Comparison of ENCODE assay signal across 20 cellular contexts in the genomic region with DNA sequence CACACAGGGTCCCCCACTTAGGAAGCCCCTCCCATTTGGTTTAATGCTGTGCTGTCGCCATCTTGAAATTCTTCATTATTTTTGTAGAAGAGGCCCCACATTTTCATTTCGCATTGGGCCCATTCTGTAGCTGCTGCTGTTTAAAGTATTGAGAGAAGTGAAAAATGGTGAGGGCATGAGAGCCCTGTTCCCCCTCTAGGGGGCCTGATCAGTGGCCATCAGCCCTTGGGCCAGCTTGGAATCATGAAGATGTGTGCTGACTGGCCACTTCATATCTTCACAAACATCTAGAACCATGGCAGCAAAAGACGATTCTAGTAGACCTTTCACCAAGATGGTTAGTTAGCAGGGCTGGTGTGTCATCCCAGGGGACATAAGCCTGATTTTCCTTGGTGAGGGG. TPM values are rescaled to one million over a fixed set of nuclear protein-coding genes. Genes with fewer than 3 reads are reported as not detected.
DNase-seq lines count a peak whose midpoint lies in the region; ATAC-seq and TF ChIP-seq lines count a peak whose summit lies in the region.
"Had no signal": no experiment of that assay in that cellular context is flagged by ENCODE, and none has a peak within 500 bp of the region (broad histone marks: within the 10 kb centered on the region; RNA-seq: fewer than 3 reads in every experiment).

No MANE protein-coding gene starts in this region.

- H2AFZ ChIP-seq in Karpas-422 (ENCODE audit: low read length) = no peak overlapping the region

- peaks cover 57% of the 10 kb centered on the region for H3K79me2 ChIP-seq in Karpas-422 (ENCODE audit: low read length)

- no peaks in the 10 kb centered on the region for H3K27me3 ChIP-seq in Karpas-422 (ENCODE audit: low read length)
- H3K27me3 ChIP-seq: colonic mucosa had no signal

- no peak overlapping the region for H3K4me3 ChIP-seq in Karpas-422 (ENCODE audit: low read length)
- H3K4me3 ChIP-seq: A549, colonic mucosa, psoas muscle, SK-N-MC had no signal

- H3K4me2 ChIP-seq in Karpas-422 (ENCODE audit: low read depth, low read length, poor library complexity, severe bottlenecking) = no peak overlapping the region
- H3K4me2 ChIP-seq: A549 had no signal

- TF ChIP-seq CTCF in activated CD8-positive, alpha-beta T cell treated with anti-CD3 and anti-CD28 coated beads for 36 hours (IDR thresholded peaks at IDR 0.05) = no peak
- peak; percentile 11 for TF ChIP-seq CTCF in chondrocyte (IDR thresholded peaks at IDR 0.05)

- no peaks in the 10 kb centered on the region for H3K27me3 Mint-ChIP-seq in activated CD8-positive, alpha-beta T cell treated with anti-CD3 and anti-CD28 coated beads, Interleukin-2, amount 10 ng/mL, durations not matched to agents 7 days and 5 days (ENCODE audit: low read depth)
- no peaks in the 10 kb centered on the region for H3K27me3 Mint-ChIP-seq in activated CD8-positive, alpha-beta T cell treated with anti-CD3 and anti-CD28 coated beads for 36 hours
- no peaks in the 10 kb centered on the region for H3K27me3 Mint-ChIP-seq in chondrocyte (ENCODE audit: low read depth)
- H3K27me3 Mint-ChIP-seq in stimulated activated naive B cell treated with anti-CD40 and anti-IgM and Interleukin-4, amounts not matched to agents 10 μg/mL and 1 μg/mL and 100 μg/mL, for 72 hours = no peaks in the 10 kb centered on the region
- H3K27me3 Mint-ChIP-seq: activated naive CD4-positive, alpha-beta T cell treated with anti-CD3 and anti-CD28 coated beads, Interleukin-2, amount 10 ng/mL, durations not matched to agents 7 days and 5 days; natural killer cell treated with Interleukin-12 subunit alpha and Interleukin-12 subunit beta and Interleukin-15 and Interleukin-18, amount 100 ng/mL, for 72 hours had no signal

- peaks cover 62% of the 10 kb centered on the region for H3K4me1 ChIP-seq in Karpas-422 (ENCODE audit: low read length)
- H3K4me1 ChIP-seq: colonic mucosa had no signal

- 0 out of 2 replicates have a peak overlapping the region, but pooled peaks have one; percentile 61 for H3K27ac ChIP-seq in Karpas-422 (ENCODE audit: low read length)
- H3K27ac ChIP-seq: A549, colonic mucosa, psoas muscle had no signal

- intact Hi-C loops in activated CD8-positive, alpha-beta T cell treated with anti-CD3 and anti-CD28 coated beads for 36 hours (cut with micrococcal nuclease) = no loop called here

- H3K36me3 ChIP-seq in Karpas-422 (ENCODE audit: insufficient read depth, low read length) = peaks cover 9% of the 10 kb centered on the region; the same call in 1 of the 2 replicates
- H3K36me3 ChIP-seq: colonic mucosa had no signal

- CTCF ChIA-PET in activated CD8-positive, alpha-beta T cell treated with anti-CD3 and anti-CD28 coated beads, Interleukin-2, amount 10 ng/mL, durations not matched to agents 7 days and 5 days (lab: Charles Lee) = interaction anchor here (0.8 to 1.4 kb wide), 2 partner anchors 22 to 39 kb away, joined by 3 to 6 read pairs; no protein-coding TSS in a partner anchor
- CTCF ChIA-PET in activated CD8-positive, alpha-beta T cell treated with anti-CD3 and anti-CD28 coated beads for 36 hours (lab: Charles Lee) = interaction anchor here (0.7 to 4.4 kb wide), 3 partner anchors 19 to 111 kb away, joined by 3 to 29 read pairs (median 3); no protein-coding TSS in a partner anchor

- POLR2A ChIA-PET in activated CD8-positive, alpha-beta T cell treated with anti-CD3 and anti-CD28 coated beads, Interleukin-2, amount 10 ng/mL, durations not matched to agents 7 days and 5 days (lab: Charles Lee) = no interaction called here
- POLR2A ChIA-PET in activated CD8-positive, alpha-beta T cell treated with anti-CD3 and anti-CD28 coated beads for 36 hours (lab: Charles Lee) = interaction anchor here (3.1 to 4.6 kb wide), 2 partner anchors 22 to 26 kb away, joined by 9 to 23 read pairs; a partner anchor contains a TSS

- DNase-seq in activated CD8-positive, alpha-beta T cell treated with anti-CD3 and anti-CD28 coated beads, Interleukin-2, amount 10 ng/mL, durations not matched to agents 7 days and 5 days = no peak
- no peak for DNase-seq in activated CD8-positive, alpha-beta T cell treated with anti-CD3 and anti-CD28 coated beads for 36 hours
- DNase-seq in Karpas-422 (no peak), chondrocyte (ENCODE audit: low spot score) (no peak), superior temporal gyrus (ENCODE audit: extremely low spot score) (no peak), left lobe of liver (ENCODE audit: low spot score) (no peak), NCI-H526 treated with DMSO at 0.1 percent for 48 hours (lab: John Stamatoyannopoulos, UW) (no peak)
- no peak for DNase-seq in stimulated activated naive B cell treated with anti-CD40 and anti-IgM and Interleukin-4, amounts not matched to agents 10 μg/mL and 1 μg/mL and 100 μg/mL, for 72 hours
- DNase-seq: activated CD4-positive, alpha-beta T cell treated with anti-CD3 and anti-CD28 coated beads, Interleukin-2, amount 50 U/mL, for 4 hours; activated naive CD4-positive, alpha-beta T cell treated with anti-CD3 and anti-CD28 coated beads, Interleukin-2, amount 10 ng/mL, durations not matched to agents 7 days and 5 days; colonic mucosa; DMS79 treated with DMSO at 0.1 percent for 48 hours; islet precursor cell; NCI-H1417 treated with DMSO at 0.1 percent for 48 hours; psoas muscle had no signal

- H3K9me3 ChIP-seq in Karpas-422 (ENCODE audit: low read length) = no peaks in the 10 kb centered on the region
- H3K9me3 ChIP-seq: A549, colonic mucosa, psoas muscle had no signal

- H3K4me3 Mint-ChIP-seq in activated CD8-positive, alpha-beta T cell treated with anti-CD3 and anti-CD28 coated beads, Interleukin-2, amount 10 ng/mL, durations not matched to agents 7 days and 5 days = no peak overlapping the region
- no peak overlapping the region for H3K4me3 Mint-ChIP-seq in activated CD8-positive, alpha-beta T cell treated with anti-CD3 and anti-CD28 coated beads for 36 hours
- H3K4me3 Mint-ChIP-seq in chondrocyte (ENCODE audit: unreplicated experiment) = no peak overlapping the region
- H3K4me3 Mint-ChIP-seq in stimulated activated naive B cell treated with anti-CD40 and anti-IgM and Interleukin-4, amounts not matched to agents 10 μg/mL and 1 μg/mL and 100 μg/mL, for 72 hours = no peak overlapping the region
- H3K4me3 Mint-ChIP-seq: natural killer cell treated with Interleukin-12 subunit alpha and Interleukin-12 subunit beta and Interleukin-15 and Interleukin-18, amount 100 ng/mL, for 72 hours had no signal

- no peaks in the 10 kb centered on the region for H3K9me3 Mint-ChIP-seq in activated CD8-positive, alpha-beta T cell treated with anti-CD3 and anti-CD28 coated beads, Interleukin-2, amount 10 ng/mL, durations not matched to agents 7 days and 5 days (ENCODE audit: insufficient read depth)
- H3K9me3 Mint-ChIP-seq in activated CD8-positive, alpha-beta T cell treated with anti-CD3 and anti-CD28 coated beads for 36 hours = no peaks in the 10 kb centered on the region
- H3K9me3 Mint-ChIP-seq in chondrocyte (ENCODE audit: low read depth) = no peaks in the 10 kb centered on the region
- peaks cover 0 to 2% of the 10 kb centered on the region in 2 donors for H3K9me3 Mint-ChIP-seq in stimulated activated naive B cell treated with anti-CD40 and anti-IgM and Interleukin-4, amounts not matched to agents 10 μg/mL and 1 μg/mL and 100 μg/mL, for 72 hours
- H3K9me3 Mint-ChIP-seq: activated naive CD4-positive, alpha-beta T cell treated with anti-CD3 and anti-CD28 coated beads, Interleukin-2, amount 10 ng/mL, durations not matched to agents 7 days and 5 days; natural killer cell treated with Interleukin-12 subunit alpha and Interleukin-12 subunit beta and Interleukin-15 and Interleukin-18, amount 100 ng/mL, for 72 hours had no signal

- peaks cover 36% of the 10 kb centered on the region for H3K36me3 Mint-ChIP-seq in activated CD8-positive, alpha-beta T cell treated with anti-CD3 and anti-CD28 coated beads, Interleukin-2, amount 10 ng/mL, durations not matched to agents 7 days and 5 days (ENCODE audit: low read depth)
- peaks cover 49% of the 10 kb centered on the region for H3K36me3 Mint-ChIP-seq in activated CD8-positive, alpha-beta T cell treated with anti-CD3 and anti-CD28 coated beads for 36 hours (ENCODE audit: low read depth)
- H3K36me3 Mint-ChIP-seq in chondrocyte (ENCODE audit: low read depth) = no peaks in the 10 kb centered on the region
- H3K36me3 Mint-ChIP-seq in stimulated activated naive B cell treated with anti-CD40 and anti-IgM and Interleukin-4, amounts not matched to agents 10 μg/mL and 1 μg/mL and 100 μg/mL, for 72 hours = peaks cover 25 to 49% of the 10 kb centered on the region in 2 donors
- H3K36me3 Mint-ChIP-seq: natural killer cell treated with Interleukin-12 subunit alpha and Interleukin-12 subunit beta and Interleukin-15 and Interleukin-18, amount 100 ng/mL, for 72 hours had no signal

- ATAC-seq in activated CD8-positive, alpha-beta T cell treated with anti-CD3 and anti-CD28 coated beads, Interleukin-2, amount 10 ng/mL, durations not matched to agents 7 days and 5 days = no peak
- ATAC-seq in activated CD8-positive, alpha-beta T cell treated with anti-CD3 and anti-CD28 coated beads for 36 hours = no peak
- no peak for ATAC-seq in stimulated activated naive B cell treated with anti-CD40 and anti-IgM and Interleukin-4, amounts not matched to agents 10 μg/mL and 1 μg/mL and 100 μg/mL, for 72 hours (replicated peaks)
- ATAC-seq in left lobe of liver = no peak
- ATAC-seq: A549; natural killer cell treated with Interleukin-12 subunit alpha and Interleukin-12 subunit beta and Interleukin-15 and Interleukin-18, amount 100 ng/mL, for 72 hours; psoas muscle had no signal

- H3K9me2 ChIP-seq in Karpas-422 (replicated peaks; ENCODE audit: insufficient read depth, low read length) = no peaks in the 10 kb centered on the region

- H3K4me1 Mint-ChIP-seq in activated CD8-positive, alpha-beta T cell treated with anti-CD3 and anti-CD28 coated beads, Interleukin-2, amount 10 ng/mL, durations not matched to agents 7 days and 5 days (ENCODE audit: low read depth) = peaks cover 56% of the 10 kb centered on the region
- peaks cover 56% of the 10 kb centered on the region for H3K4me1 Mint-ChIP-seq in activated CD8-positive, alpha-beta T cell treated with anti-CD3 and anti-CD28 coated beads for 36 hours (ENCODE audit: low read depth)
- H3K4me1 Mint-ChIP-seq in chondrocyte (ENCODE audit: low read depth) = peaks cover 41% of the 10 kb centered on the region
- peaks cover 53 to 87% of the 10 kb centered on the region in 2 donors for H3K4me1 Mint-ChIP-seq in stimulated activated naive B cell treated with anti-CD40 and anti-IgM and Interleukin-4, amounts not matched to agents 10 μg/mL and 1 μg/mL and 100 μg/mL, for 72 hours

- H3K9ac ChIP-seq in Karpas-422 (ENCODE audit: low read length) = no peak overlapping the region

- peak overlapping the region; percentile 46 for H3K27ac Mint-ChIP-seq in activated CD8-positive, alpha-beta T cell treated with anti-CD3 and anti-CD28 coated beads, Interleukin-2, amount 10 ng/mL, durations not matched to agents 7 days and 5 days
- H3K27ac Mint-ChIP-seq in activated CD8-positive, alpha-beta T cell treated with anti-CD3 and anti-CD28 coated beads for 36 hours = no peak overlapping the region
- no peak overlapping the region for H3K27ac Mint-ChIP-seq in chondrocyte (ENCODE audit: unreplicated experiment)
- peak overlapping the region; percentile 77 for H3K27ac Mint-ChIP-seq in stimulated activated naive B cell treated with anti-CD40 and anti-IgM and Interleukin-4, amounts not matched to agents 10 μg/mL and 1 μg/mL and 100 μg/mL, for 72 hours

- H4K20me1 ChIP-seq in Karpas-422 (ENCODE audit: insufficient read depth, low read depth, low read length) = no peaks in the 10 kb centered on the region

RNA-seq across cellular contexts. Expression of a gene that starts 3.3 kb away (rescaled TPM):
- 10 to 100 TPM; 21.3 to 23.3 TPM for total RNA-seq in activated CD8-positive, alpha-beta T cell treated with anti-CD3 and anti-CD28 coated beads, Interleukin-2, amount 10 ng/mL, durations not matched to agents 7 days and 5 days
- total RNA-seq in activated CD8-positive, alpha-beta T cell treated with anti-CD3 and anti-CD28 coated beads for 36 hours = 10 to 100 TPM; 26.3 to 29.0 TPM
- 21.1 and 29.7 TPM in 2 replicates for total RNA-seq in Karpas-422 (2014; rRNA removed; shearing (Covaris generic); ENCODE audit: low replicate concordance)
- total RNA-seq in chondrocyte = 10.7 to 21.5 TPM (median 19.0 TPM) in 3 replicates
- 4.8 TPM for total RNA-seq in left lobe of liver

RNA-seq across cellular contexts. Expression of a gene that starts 26.8 kb away (rescaled TPM):
- total RNA-seq in activated CD8-positive, alpha-beta T cell treated with anti-CD3 and anti-CD28 coated beads, Interleukin-2, amount 10 ng/mL, durations not matched to agents 7 days and 5 days = 10 to 100 TPM; 79.2 to 82.0 TPM
- 10 to 100 TPM; 34.1 to 34.7 TPM for total RNA-seq in activated CD8-positive, alpha-beta T cell treated with anti-CD3 and anti-CD28 coated beads for 36 hours
- 113 and 165 TPM in 2 replicates for total RNA-seq in Karpas-422 (2014; rRNA removed; shearing (Covaris generic); ENCODE audit: low replicate concordance)
- total RNA-seq in chondrocyte = 134 to 143 TPM (median 135 TPM) in 3 replicates
- total RNA-seq in left lobe of liver = 34.1 TPM

RNA-seq across cellular contexts. Expression of a gene that starts 43.2 kb away (rescaled TPM):
- not detected for total RNA-seq in activated CD8-positive, alpha-beta T cell treated with anti-CD3 and anti-CD28 coated beads, Interleukin-2, amount 10 ng/mL, durations not matched to agents 7 days and 5 days
- total RNA-seq in activated CD8-positive, alpha-beta T cell treated with anti-CD3 and anti-CD28 coated beads for 36 hours = not detected
- total RNA-seq in Karpas-422 (2014; rRNA removed; shearing (Covaris generic); ENCODE audit: low replicate concordance) = not detected in 2 replicates
- total RNA-seq in chondrocyte (not detected in 3 replicates), left lobe of liver (not detected)
- total RNA-seq: colonic mucosa; HT-29; lung microvascular endothelial cell; natural killer cell treated with Interleukin-12 subunit alpha and Interleukin-12 subunit beta and Interleukin-15 and Interleukin-18, amount 100 ng/mL, for 72 hours; psoas muscle had no signal

Comparison
In these comparisons a context has a peak if more than half of its experiments do, and no peak if none do; other contexts are left out.
1. H3K27ac Mint-ChIP-seq: peak in activated CD8-positive, alpha-beta T cell treated with anti-CD3 and anti-CD28 coated beads, Interleukin-2, amount 10 ng/mL, durations not matched to agents 7 days and 5 days (single experiment) and stimulated activated naive B cell treated with anti-CD40 and anti-IgM and Interleukin-4, amounts not matched to agents 10 μg/mL and 1 μg/mL and 100 μg/mL, for 72 hours (single experiment); none in activated CD8-positive, alpha-beta T cell treated with anti-CD3 and anti-CD28 coated beads for 36 hours (single experiment) and chondrocyte (single experiment).